Comparison of ENCODE assay signal across 8 cellular contexts in the genomic region with DNA sequence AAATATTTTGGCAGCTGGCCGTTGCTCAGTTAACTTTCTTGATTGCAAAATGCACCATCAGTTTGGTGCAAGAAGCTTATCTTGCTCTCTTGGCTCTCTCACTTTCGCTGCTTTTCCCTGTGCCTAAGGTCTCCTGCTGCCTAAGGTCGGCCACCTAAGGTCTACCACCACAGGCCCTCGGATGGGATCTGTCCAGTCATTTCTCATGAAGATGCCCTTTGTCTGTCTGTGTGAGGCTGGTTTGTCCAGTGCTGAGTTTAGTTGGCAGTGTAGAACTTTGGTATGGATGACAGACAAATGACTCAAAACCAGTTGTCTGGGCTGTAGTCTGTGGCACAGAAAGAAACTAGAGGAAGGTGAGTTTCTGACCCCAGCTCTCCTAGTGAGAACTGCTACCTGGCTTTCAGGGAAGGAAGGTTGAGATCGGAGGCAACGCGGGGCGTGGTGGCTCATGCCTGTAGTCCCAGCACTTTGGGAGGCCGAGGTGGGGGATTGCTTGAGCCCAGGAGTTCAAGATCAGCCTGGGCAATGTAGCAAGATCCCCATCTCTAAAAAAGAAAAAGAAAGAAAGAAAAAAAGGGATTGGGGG. TPM values are rescaled to one million over a fixed set of nuclear protein-coding genes. Genes with fewer than 3 reads are reported as not detected.
DNase-seq lines count a peak whose midpoint lies in the region; ATAC-seq and TF ChIP-seq lines count a peak whose summit lies in the region.

No MANE protein-coding gene starts in this region.

- H3K27ac Mint-ChIP-seq in CD8-positive, alpha-beta T cell: peak overlapping the region; percentile 91

- peaks cover 66% of the 10 kb centered on the region for H3K4me1 Mint-ChIP-seq in CD8-positive, alpha-beta T cell (ENCODE audit: low read depth)

- CTCF ChIA-PET in CD8-positive, alpha-beta T cell (lab: Charles Lee): interaction anchor here (0.9 to 4.0 kb wide), 8 partner anchors 8 to 41 kb away, joined by 3 to 38 read pairs (median 5); no protein-coding TSS in a partner anchor

- H3K4me1 ChIP-seq in CD8-positive, alpha-beta T cell (ENCODE audit: insufficient read depth, low read length): peaks cover 56% of the 10 kb centered on the region
- peaks cover 57% of the 10 kb centered on the region for H3K4me1 ChIP-seq in OCI-LY1 (ENCODE audit: insufficient read depth, low read length, severe bottlenecking)

- H4K20me1 ChIP-seq in OCI-LY1 (ENCODE audit: insufficient read depth, low read length): no peaks in the 10 kb centered on the region

- ATAC-seq in CD8-positive, alpha-beta T cell: no peak
- ATAC-seq in GM21367 (IDR thresholded peaks at IDR 0.05; ENCODE audit: unreplicated experiment): no peak

- peak overlapping the region; percentile 92 for H3K4me2 ChIP-seq in OCI-LY1 (ENCODE audit: low read length)

- H3K9me2 ChIP-seq in OCI-LY1 (ENCODE audit: low read depth, low read length): no peaks in the 10 kb centered on the region

- H3K4me3 ChIP-seq in CD8-positive, alpha-beta T cell (ENCODE audit: low read depth, low read length): peak overlapping the region; percentile 68
- H3K4me3 ChIP-seq in OCI-LY1 (ENCODE audit: low read depth, low read length, poor library complexity, severe bottlenecking) (peak overlapping the region; percentile 76), coronary artery (peak overlapping the region; percentile 94)

- no peak for TF ChIP-seq CTCF in CD8-positive, alpha-beta T cell (IDR thresholded peaks at IDR 0.05)
- TF ChIP-seq CTCF in OCI-LY1 (IDR thresholded peaks at IDR 0.05; ENCODE audit: low read length) (no peak), coronary artery (IDR thresholded peaks at IDR 0.05) (no peak)

- H3K4me3 Mint-ChIP-seq in CD8-positive, alpha-beta T cell: peak overlapping the region; percentile 91

- peak overlapping the region; percentile 53 for H3K27ac ChIP-seq in CD8-positive, alpha-beta T cell (ENCODE audit: low read depth, low read length)
- H3K27ac ChIP-seq in OCI-LY1 (ENCODE audit: low read depth, low read length, poor library complexity, severe bottlenecking): peak overlapping the region; percentile 67
- H3K27ac ChIP-seq in coronary artery: peak overlapping the region; percentile 76 to 97

- H3K79me2 ChIP-seq in OCI-LY1 (ENCODE audit: insufficient read depth, low read length): 0 out of 2 replicates have a peak, but pooled peaks cover 5% of the 10 kb centered on the region

- intact Hi-C loops in CD8-positive, alpha-beta T cell (cut with DNase I, micrococcal nuclease): loop anchor here in 1 of 2 experiments (2.0 kb wide), 1 partner anchor 20 kb away; no protein-coding TSS in a partner anchor

- H3F3A ChIP-seq in OCI-LY1 (ENCODE audit: insufficient read depth, low read length): no peaks in the 10 kb centered on the region; the same call in 1 of the 2 replicates

- H3K36me3 Mint-ChIP-seq in CD8-positive, alpha-beta T cell: peaks cover 47% of the 10 kb centered on the region

- H3K9ac ChIP-seq in OCI-LY1 (ENCODE audit: low read length): peak overlapping the region; percentile 26; the same call in 1 of the 2 replicates

- H3K27me3 ChIP-seq in CD8-positive, alpha-beta T cell (ENCODE audit: insufficient read depth, low read length): no peaks in the 10 kb centered on the region
- no peaks in the 10 kb centered on the region for H3K27me3 ChIP-seq in OCI-LY1 (ENCODE audit: insufficient read depth, low read length)

- POLR2A ChIA-PET in CD8-positive, alpha-beta T cell (lab: Charles Lee): interaction anchor here (0.7 to 3.5 kb wide), 7 partner anchors 10 to 42 kb away, joined by 4 to 34 read pairs (median 8); no protein-coding TSS in a partner anchor

- no peak for DNase-seq in CD8-positive, alpha-beta T cell
- DNase-seq in coronary artery (ENCODE audit: low spot score) (no peak), myocyte (ENCODE audit: low read depth) (peak; percentile 40), HuH-7 (ENCODE audit: low spot score) (no peak), NCI-H2196 (lab: John Stamatoyannopoulos, UW; ENCODE audit: unreplicated experiment) (no peak), mesenteric fat pad (ENCODE audit: low spot score) (no peak)

- no peaks in the 10 kb centered on the region for H3K27me3 Mint-ChIP-seq in CD8-positive, alpha-beta T cell (ENCODE audit: low read depth)

- H3K36me3 ChIP-seq in CD8-positive, alpha-beta T cell (ENCODE audit: insufficient read depth, low read length): peaks cover 4% of the 10 kb centered on the region
- H3K36me3 ChIP-seq in OCI-LY1 (ENCODE audit: insufficient read depth, low read length): peaks cover 10% of the 10 kb centered on the region

- no peaks in the 10 kb centered on the region for H3K9me3 Mint-ChIP-seq in CD8-positive, alpha-beta T cell

- no peaks in the 10 kb centered on the region for H3K9me3 ChIP-seq in CD8-positive, alpha-beta T cell (ENCODE audit: low read length)
- H3K9me3 ChIP-seq in OCI-LY1 (ENCODE audit: low read length): no peaks in the 10 kb centered on the region

- H2AFZ ChIP-seq in OCI-LY1 (ENCODE audit: low read length): no peak overlapping the region

RNA-seq across cellular contexts. Expression of a gene that starts 2.6 kb away (rescaled TPM):
- 100 to 1,000 TPM; 117 to 132 TPM for total RNA-seq in CD8-positive, alpha-beta T cell
- total RNA-seq in myocyte (14.6 and 21.9 TPM in 2 replicates), mesenteric fat pad (68.4 TPM)
- 28.7 TPM for polyA plus RNA-seq in myocyte (2012)

RNA-seq across cellular contexts. Expression of a gene that starts 59.5 kb away (rescaled TPM):
- total RNA-seq in CD8-positive, alpha-beta T cell: 1 to 10 TPM; 6.8 to 7.8 TPM
- total RNA-seq in myocyte: 14.0 and 17.2 TPM in 2 replicates
- polyA plus RNA-seq in myocyte (2012): 7.7 TPM
- 3.2 TPM for total RNA-seq in mesenteric fat pad
